Comparison of ENCODE assay signal across 8 cellular contexts in genomic region chr18:63994783-63995399, GRCh38. TPM values are rescaled to one million over a fixed set of nuclear protein-coding genes. Genes with fewer than 3 reads are reported as not detected.
DNase-seq lines count a peak whose midpoint lies in the region; ATAC-seq and TF ChIP-seq lines count a peak whose summit lies in the region.

No MANE protein-coding gene starts in this region.

- H3K4me3 Mint-ChIP-seq in activated naive CD4-positive, alpha-beta T cell treated with anti-CD3 and anti-CD28 coated beads for 36 hours = no peak overlapping the region
- H3K4me3 Mint-ChIP-seq in glutamatergic neuron (ENCODE audit: unreplicated experiment) = no peak overlapping the region

- H3K27me3 ChIP-seq in H7 (ENCODE audit: control insufficient read depth, insufficient read depth, low read length) = no peaks in the 10 kb centered on the region

- peaks cover 14% of the 10 kb centered on the region for H3K9me3 Mint-ChIP-seq in activated naive CD4-positive, alpha-beta T cell treated with anti-CD3 and anti-CD28 coated beads for 36 hours
- H3K9me3 Mint-ChIP-seq in glutamatergic neuron (ENCODE audit: unreplicated experiment) = no peaks in the 10 kb centered on the region

- no peak for ATAC-seq in HG03097 (IDR thresholded peaks at IDR 0.05; ENCODE audit: low FRiP score, unreplicated experiment)
- no peak for ATAC-seq in GM21619 (IDR thresholded peaks at IDR 0.05; ENCODE audit: unreplicated experiment)

- no peak overlapping the region for H3K27ac Mint-ChIP-seq in activated naive CD4-positive, alpha-beta T cell treated with anti-CD3 and anti-CD28 coated beads for 36 hours
- H3K27ac Mint-ChIP-seq in glutamatergic neuron (ENCODE audit: unreplicated experiment) = no peak overlapping the region

- intact Hi-C loops in activated naive CD4-positive, alpha-beta T cell treated with anti-CD3 and anti-CD28 coated beads for 36 hours (cut with micrococcal nuclease) = loop anchor here (1.0 kb wide), 3 partner anchors 32 to 477 kb away; no protein-coding TSS in a partner anchor
- intact Hi-C loops in posterior cingulate gyrus (cut with DNase I) = no loop called here

- peaks cover 10% of the 10 kb centered on the region for H3K36me3 Mint-ChIP-seq in activated naive CD4-positive, alpha-beta T cell treated with anti-CD3 and anti-CD28 coated beads for 36 hours (ENCODE audit: low read depth)
- peaks cover 5% of the 10 kb centered on the region for H3K36me3 Mint-ChIP-seq in glutamatergic neuron (ENCODE audit: unreplicated experiment)

- CTCF ChIA-PET in activated naive CD4-positive, alpha-beta T cell treated with anti-CD3 and anti-CD28 coated beads for 36 hours (lab: Charles Lee) = interaction anchor here (0.7 to 2.5 kb wide), 17 partner anchors 10 to 477 kb away, joined by 3 to 11 read pairs (median 4); partner anchors contain the start of gene SERPINB10

- peaks cover 5% of the 10 kb centered on the region for H3K4me1 Mint-ChIP-seq in activated naive CD4-positive, alpha-beta T cell treated with anti-CD3 and anti-CD28 coated beads for 36 hours (ENCODE audit: low read depth)
- no peaks in the 10 kb centered on the region for H3K4me1 Mint-ChIP-seq in glutamatergic neuron (ENCODE audit: low read depth, unreplicated experiment)

- DNase-seq in Daoy (ENCODE audit: low read depth) (peak; percentile 35), H7 (peak; percentile 72), NCI-H460 (ENCODE audit: extremely low read depth, low read depth) (peak; percentile 12), glutamatergic neuron (peak; percentile 47), posterior cingulate gyrus (peak in 7 of 10 donors; percentile 23 to 87 (median 68))
- peak; percentile 61 for DNase-seq in activated naive CD4-positive, alpha-beta T cell treated with anti-CD3 and anti-CD28 coated beads for 36 hours

- TF ChIP-seq CTCF in glutamatergic neuron (IDR thresholded peaks at IDR 0.05; ENCODE audit: partially characterized antibody, unreplicated experiment) = peak; percentile 93

- no peaks in the 10 kb centered on the region for H3K27me3 Mint-ChIP-seq in activated naive CD4-positive, alpha-beta T cell treated with anti-CD3 and anti-CD28 coated beads for 36 hours (ENCODE audit: low read depth)
- peaks cover 7% of the 10 kb centered on the region for H3K27me3 Mint-ChIP-seq in glutamatergic neuron (ENCODE audit: unreplicated experiment)

- no peak overlapping the region for H3K4me3 ChIP-seq in H7 (ENCODE audit: insufficient read depth, low read depth, low read length)

- no peaks in the 10 kb centered on the region for H3K36me3 ChIP-seq in H7 (replicated peaks; ENCODE audit: control insufficient read depth, insufficient read depth, low read length)

RNA-seq across cellular contexts. Expression of gene SERPINB8, which starts 25.0 kb away (rescaled TPM):
- 29.9 and 37.6 TPM in 2 replicates for total RNA-seq in Daoy (2014; rRNA removed; shearing (Covaris generic))
- 0.07 and 1.6 TPM in 2 replicates for total RNA-seq in H7 (2014; rRNA removed; shearing (Covaris generic))
- 52.9 and 54.6 TPM in 2 replicates for total RNA-seq in NCI-H460 (2014; rRNA removed; shearing (Covaris generic))
- 10.6 and 13.3 TPM in 2 replicates for polyA plus RNA-seq in NCI-H460 (2014; cell fraction: nucleus; rRNA removed)
- total RNA-seq in activated naive CD4-positive, alpha-beta T cell treated with anti-CD3 and anti-CD28 coated beads for 36 hours = 10 to 100 TPM; 10.5 to 11.7 TPM
- total RNA-seq in glutamatergic neuron (ENCODE audit: unreplicated experiment) = 4.2 TPM

RNA-seq across cellular contexts. Expression of gene HMSD, which starts 45.8 kb away (rescaled TPM):
- total RNA-seq in Daoy (2014; rRNA removed; shearing (Covaris generic)) = 0.06 TPM in 1 of 2 replicates, not detected in the other
- total RNA-seq in H7 (2014; rRNA removed; shearing (Covaris generic)) = 0.15 and 0.17 TPM in 2 replicates
- 0.50 and 0.81 TPM in 2 replicates for total RNA-seq in NCI-H460 (2014; rRNA removed; shearing (Covaris generic))
- 0.42 and 2.0 TPM in 2 replicates for polyA plus RNA-seq in NCI-H460 (2014; cell fraction: nucleus; rRNA removed)
- total RNA-seq in activated naive CD4-positive, alpha-beta T cell treated with anti-CD3 and anti-CD28 coated beads for 36 hours = 10 to 100 TPM; 25.0 to 31.7 TPM
- not detected for total RNA-seq in glutamatergic neuron (ENCODE audit: unreplicated experiment)

Comparison
In these comparisons a context has a peak if more than half of its experiments do, and no peak if none do; other contexts are left out.
1. DNase-seq: peak in every context shown above with its lines; median percentile 72 in H7; 68 in posterior cingulate gyrus; 61 in activated naive CD4-positive, alpha-beta T cell treated with anti-CD3 and anti-CD28 coated beads for 36 hours; 47 in glutamatergic neuron; 35 in Daoy; 12 in NCI-H460.
2. RNA of gene HMSD, which starts 45.8 kb away (total RNA-seq): 25.0 to 31.7 TPM in activated naive CD4-positive, alpha-beta T cell treated with anti-CD3 and anti-CD28 coated beads for 36 hours; 0.50 to 0.81 TPM in NCI-H460, 0.15 to 0.17 TPM in H7, 0.06 TPM in Daoy and not detected in glutamatergic neuron (single experiment); every median in the first group is over 10 times any median in the second.